In genomic region chr14:70644016-70644415, GRCh38 we compare ENCODE assay signal across 1 cellular context.
TF ChIP-seq lines count a peak whose summit lies in the region.

No MANE protein-coding gene starts in this region.

TF ChIP-seq in H1, 55 proteins besides CTCF, POLR2A, EP300 and RAD21:
- no peak for TF ChIP-seq NANOG (IDR thresholded peaks at IDR 0.05; ENCODE audit: insufficient read depth, low read depth, low read length, poor library complexity, severe bottlenecking)
- TF ChIP-seq MAFK (IDR thresholded peaks at IDR 0.05; ENCODE audit: low read depth, low read length): no peak
- no peak for TF ChIP-seq SAP30 (IDR thresholded peaks at IDR 0.05; ENCODE audit: insufficient read depth, insufficient replicate concordance, low read length)
- no peak for TF ChIP-seq CTBP2 (IDR thresholded peaks at IDR 0.05; ENCODE audit: borderline replicate concordance, insufficient read depth, insufficient read length, low read length)
- no peak for TF ChIP-seq TAF1 (IDR thresholded peaks at IDR 0.05; ENCODE audit: low read depth, low read length)
- TF ChIP-seq ATF2 (IDR thresholded peaks at IDR 0.05; ENCODE audit: low read length): no peak
- TF ChIP-seq PHF8 (conservative IDR thresholded peaks at IDR 0.05; ENCODE audit: low read depth, low read length): no peak
- TF ChIP-seq TCF12 (IDR thresholded peaks at IDR 0.05; ENCODE audit: low read depth, low read length): no peak
- no peak for TF ChIP-seq CBX5 (IDR thresholded peaks at IDR 0.05; ENCODE audit: low read depth, low read length)
- no peak for TF ChIP-seq JUND (IDR thresholded peaks at IDR 0.05; ENCODE audit: low read length)
- no peak for TF ChIP-seq EGR1 (IDR thresholded peaks at IDR 0.05; ENCODE audit: borderline replicate concordance, low read depth, low read length)
- no peak for TF ChIP-seq SP1 (IDR thresholded peaks at IDR 0.05; ENCODE audit: low read depth, low read length)
- no peak for TF ChIP-seq GTF2F1 (IDR thresholded peaks at IDR 0.05; ENCODE audit: borderline replicate concordance, low read depth, low read length)
- no peak for TF ChIP-seq TEAD4 (IDR thresholded peaks at IDR 0.05; ENCODE audit: low read depth, low read length)
- TF ChIP-seq SRF (IDR thresholded peaks at IDR 0.05; ENCODE audit: low read depth, low read length): no peak
- TF ChIP-seq SIRT6 (IDR thresholded peaks at IDR 0.05; ENCODE audit: low read length): no peak
- no peak for TF ChIP-seq SUZ12 (IDR thresholded peaks at IDR 0.05; ENCODE audit: low read length)
- TF ChIP-seq SP2 (IDR thresholded peaks at IDR 0.05; ENCODE audit: low read length): no peak
- TF ChIP-seq CHD1 (IDR thresholded peaks at IDR 0.05; ENCODE audit: low read depth, low read length): no peak
- TF ChIP-seq HDAC6 (IDR thresholded peaks at IDR 0.05; ENCODE audit: low read depth, low read length): no peak
